In the genomic region with DNA sequence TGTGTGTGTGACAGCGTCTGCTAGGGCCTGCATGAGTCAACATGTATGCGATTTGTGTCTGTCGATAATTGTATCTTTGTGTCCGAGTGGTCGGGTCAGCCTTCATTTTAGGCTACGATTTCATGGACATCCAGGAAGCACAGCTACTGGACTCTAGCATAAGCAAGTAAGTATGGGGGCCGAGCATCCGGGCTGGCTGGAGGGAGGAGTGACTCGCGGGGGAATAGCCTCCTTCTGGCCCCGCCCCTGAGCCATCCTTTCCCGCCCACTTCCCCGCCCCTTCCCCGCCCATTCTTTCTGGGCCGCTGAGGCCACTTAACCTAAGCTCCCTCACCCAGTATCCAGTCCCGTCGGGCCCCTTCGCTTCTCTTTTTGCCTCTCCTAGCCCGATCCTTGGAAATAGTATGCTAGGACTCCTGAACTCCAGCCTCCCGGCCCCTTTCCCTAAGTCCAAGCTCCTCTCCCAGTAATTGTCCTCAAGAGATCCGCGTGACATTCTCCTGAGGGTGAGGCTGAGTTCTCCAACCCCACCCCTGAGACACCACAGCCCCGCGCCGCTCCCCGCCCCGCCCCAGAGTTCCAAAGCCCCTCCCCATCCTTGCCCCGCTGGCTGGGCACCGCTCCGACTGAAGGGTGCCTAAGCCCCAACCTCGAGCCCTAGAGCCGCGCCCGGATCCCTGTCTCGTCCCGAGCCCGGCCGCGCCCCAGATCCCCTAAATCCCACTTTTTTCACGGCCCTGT, we compare ENCODE assay signal across 8 cellular contexts. TPM values are rescaled to one million over a fixed set of nuclear protein-coding genes. Genes with fewer than 3 reads are reported as not detected.
DNase-seq lines count a peak whose midpoint lies in the region; ATAC-seq and TF ChIP-seq lines count a peak whose summit lies in the region.

No MANE protein-coding gene starts in this region.

- no peaks in the 10 kb centered on the region for H4K20me1 ChIP-seq in osteoblast (ENCODE audit: insufficient read depth, low read length)

- H3K4me1 Mint-ChIP-seq in activated naive CD8-positive, alpha-beta T cell (ENCODE audit: low read depth): peaks cover 28% of the 10 kb centered on the region

- H3K79me2 ChIP-seq in osteoblast (ENCODE audit: insufficient read depth, low read length): peaks cover 12% of the 10 kb centered on the region

- intact Hi-C loops in head of caudate nucleus (cut with DNase I): no loop called here

- peak; percentile 97 for DNase-seq in AG20443 (ENCODE audit: low spot score)
- DNase-seq in MV-4-11 (lab: John Stamatoyannopoulos, UW): peak; percentile 67
- DNase-seq in head of caudate nucleus: peak; percentile 68 to 92 (median 81)
- peak; percentile 100 for DNase-seq in osteoblast (ENCODE audit: insufficient read length, low spot score, missing footprints)

- H3K36me3 Mint-ChIP-seq in activated naive CD8-positive, alpha-beta T cell: no peaks in the 10 kb centered on the region

- H3K4me3 Mint-ChIP-seq in activated naive CD8-positive, alpha-beta T cell: peak overlapping the region; percentile 87

- H3K4me2 ChIP-seq in osteoblast (ENCODE audit: insufficient read depth, low read length): peak overlapping the region; percentile 99

- no peak for TF ChIP-seq CTCF in osteoblast (IDR thresholded peaks at IDR 0.05; ENCODE audit: extremely low read depth, low read depth, low read length)

- no peak overlapping the region for H3K27ac Mint-ChIP-seq in activated naive CD8-positive, alpha-beta T cell

- H2AFZ ChIP-seq in osteoblast (ENCODE audit: low read length): peak overlapping the region; percentile 94

- no peaks in the 10 kb centered on the region for H3K27me3 Mint-ChIP-seq in activated naive CD8-positive, alpha-beta T cell

- no peaks in the 10 kb centered on the region for H3K9me3 Mint-ChIP-seq in activated naive CD8-positive, alpha-beta T cell (ENCODE audit: low read depth)

- H3K4me3 ChIP-seq in osteoblast (ENCODE audit: insufficient read depth, low read length) (peak overlapping the region; percentile 85), thymus (ENCODE audit: low read length) (peak overlapping the region; percentile 57)

- no peaks in the 10 kb centered on the region for H3K9me3 ChIP-seq in osteoblast (ENCODE audit: low read depth, low read length)
- no peaks in the 10 kb centered on the region for H3K9me3 ChIP-seq in thymus (ENCODE audit: control insufficient read depth)

- H3K27ac ChIP-seq in osteoblast (ENCODE audit: low read depth, low read length) (peak overlapping the region; percentile 76), thymus (ENCODE audit: low read depth) (peak overlapping the region; percentile 82)

- WGBS in thymus: 7% methylated on average over 40 of the region's 40 CpGs

- H3K4me1 ChIP-seq in osteoblast (ENCODE audit: insufficient read depth, low read length) (peaks cover 11% of the 10 kb centered on the region), thymus (ENCODE audit: control insufficient read depth, insufficient read depth, low read length) (peaks cover 10% of the 10 kb centered on the region)

- peak; percentile 35 for ATAC-seq in GM19438 (IDR thresholded peaks at IDR 0.05; ENCODE audit: low read depth, unreplicated experiment)
- peak; percentile 79 for ATAC-seq in SK-N-SH treated with all-trans-retinoic acid at 6 μM for 48 hours

- H3K36me3 ChIP-seq in osteoblast (ENCODE audit: insufficient read depth, low read length): peaks cover 31% of the 10 kb centered on the region
- H3K36me3 ChIP-seq in thymus (ENCODE audit: control insufficient read depth, insufficient read depth): no peaks in the 10 kb centered on the region

- H3K27me3 ChIP-seq in osteoblast (ENCODE audit: insufficient read depth, low read length) (no peaks in the 10 kb centered on the region), thymus (ENCODE audit: control insufficient read depth, insufficient read depth) (no peaks in the 10 kb centered on the region)

TF ChIP-seq in SK-N-SH treated with all-trans-retinoic acid at 6 μM for 48 hours, 23 proteins besides CTCF, POLR2A, EP300 and RAD21:
- TF ChIP-seq, protein P1, sequence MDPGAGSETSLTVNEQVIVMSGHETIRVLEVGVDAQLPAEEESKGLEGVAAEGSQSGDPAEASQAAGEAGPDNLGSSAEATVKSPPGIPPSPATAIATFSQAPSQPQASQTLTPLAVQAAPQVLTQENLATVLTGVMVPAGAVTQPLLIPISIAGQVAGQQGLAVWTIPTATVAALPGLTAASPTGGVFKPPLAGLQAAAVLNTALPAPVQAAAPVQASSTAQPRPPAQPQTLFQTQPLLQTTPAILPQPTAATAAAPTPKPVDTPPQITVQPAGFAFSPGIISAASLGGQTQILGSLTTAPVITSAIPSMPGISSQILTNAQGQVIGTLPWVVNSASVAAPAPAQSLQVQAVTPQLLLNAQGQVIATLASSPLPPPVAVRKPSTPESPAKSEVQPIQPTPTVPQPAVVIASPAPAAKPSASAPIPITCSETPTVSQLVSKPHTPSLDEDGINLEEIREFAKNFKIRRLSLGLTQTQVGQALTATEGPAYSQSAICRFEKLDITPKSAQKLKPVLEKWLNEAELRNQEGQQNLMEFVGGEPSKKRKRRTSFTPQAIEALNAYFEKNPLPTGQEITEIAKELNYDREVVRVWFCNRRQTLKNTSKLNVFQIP (CRISPR knock-in tag; IDR thresholded peaks at IDR 0.05; ENCODE audit: borderline replicate concordance, low read depth): no peak
- no peak for TF ChIP-seq OSR1 (CRISPR knock-in tag; IDR thresholded peaks at IDR 0.05)
- no peak for TF ChIP-seq ZFP30 (CRISPR knock-in tag; IDR thresholded peaks at IDR 0.05)
- TF ChIP-seq, protein P2, sequence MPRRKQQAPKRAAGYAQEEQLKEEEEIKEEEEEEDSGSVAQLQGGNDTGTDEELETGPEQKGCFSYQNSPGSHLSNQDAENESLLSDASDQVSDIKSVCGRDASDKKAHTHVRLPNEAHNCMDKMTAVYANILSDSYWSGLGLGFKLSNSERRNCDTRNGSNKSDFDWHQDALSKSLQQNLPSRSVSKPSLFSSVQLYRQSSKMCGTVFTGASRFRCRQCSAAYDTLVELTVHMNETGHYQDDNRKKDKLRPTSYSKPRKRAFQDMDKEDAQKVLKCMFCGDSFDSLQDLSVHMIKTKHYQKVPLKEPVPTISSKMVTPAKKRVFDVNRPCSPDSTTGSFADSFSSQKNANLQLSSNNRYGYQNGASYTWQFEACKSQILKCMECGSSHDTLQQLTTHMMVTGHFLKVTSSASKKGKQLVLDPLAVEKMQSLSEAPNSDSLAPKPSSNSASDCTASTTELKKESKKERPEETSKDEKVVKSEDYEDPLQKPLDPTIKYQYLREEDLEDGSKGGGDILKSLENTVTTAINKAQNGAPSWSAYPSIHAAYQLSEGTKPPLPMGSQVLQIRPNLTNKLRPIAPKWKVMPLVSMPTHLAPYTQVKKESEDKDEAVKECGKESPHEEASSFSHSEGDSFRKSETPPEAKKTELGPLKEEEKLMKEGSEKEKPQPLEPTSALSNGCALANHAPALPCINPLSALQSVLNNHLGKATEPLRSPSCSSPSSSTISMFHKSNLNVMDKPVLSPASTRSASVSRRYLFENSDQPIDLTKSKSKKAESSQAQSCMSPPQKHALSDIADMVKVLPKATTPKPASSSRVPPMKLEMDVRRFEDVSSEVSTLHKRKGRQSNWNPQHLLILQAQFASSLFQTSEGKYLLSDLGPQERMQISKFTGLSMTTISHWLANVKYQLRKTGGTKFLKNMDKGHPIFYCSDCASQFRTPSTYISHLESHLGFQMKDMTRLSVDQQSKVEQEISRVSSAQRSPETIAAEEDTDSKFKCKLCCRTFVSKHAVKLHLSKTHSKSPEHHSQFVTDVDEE (CRISPR knock-in tag; IDR thresholded peaks at IDR 0.05): no peak
- TF ChIP-seq ISL1 (CRISPR knock-in tag; IDR thresholded peaks at IDR 0.05): no peak
- TF ChIP-seq CSRNP3 (CRISPR knock-in tag; IDR thresholded peaks at IDR 0.05): no peak
- TF ChIP-seq CSDC2 (CRISPR knock-in tag; IDR thresholded peaks at IDR 0.05): no peak
- no peak for TF ChIP-seq SNAI2 (CRISPR knock-in tag; IDR thresholded peaks at IDR 0.05)
- no peak for TF ChIP-seq CREB5 (CRISPR knock-in tag; IDR thresholded peaks at IDR 0.05; ENCODE audit: low read depth)
- no peak for TF ChIP-seq TOX (CRISPR knock-in tag; IDR thresholded peaks at IDR 0.05; ENCODE audit: borderline replicate concordance)
- no peak for TF ChIP-seq RARB (CRISPR knock-in tag; IDR thresholded peaks at IDR 0.05)
- no peak for TF ChIP-seq BACH2 (CRISPR knock-in tag; IDR thresholded peaks at IDR 0.05; ENCODE audit: borderline replicate concordance)
- no peak for TF ChIP-seq ZFP3 (CRISPR knock-in tag; IDR thresholded peaks at IDR 0.05)
- no peak for TF ChIP-seq ESRRG (CRISPR knock-in tag; IDR thresholded peaks at IDR 0.05)
- no peak for TF ChIP-seq ZC3H10 (CRISPR knock-in tag; IDR thresholded peaks at IDR 0.05)
- no peak for TF ChIP-seq ZNF70 (CRISPR knock-in tag; IDR thresholded peaks at IDR 0.05)
- TF ChIP-seq ZNF565 (CRISPR knock-in tag; conservative IDR thresholded peaks at IDR 0.05; ENCODE audit: low read depth): no peak

RNA-seq across cellular contexts. Expression of gene MAP3K6, which starts 1.2 kb away (rescaled TPM):
- total RNA-seq in osteoblast: 25.7 and 29.8 TPM in 2 replicates
- 45.0 TPM for polyA plus RNA-seq in thymus

RNA-seq across cellular contexts. Expression of gene FCN3, which starts 9.1 kb away (rescaled TPM):
- not detected in 2 replicates for total RNA-seq in osteoblast
- polyA plus RNA-seq in thymus: 10.7 TPM

RNA-seq across cellular contexts. Expression of gene CD164L2, which starts 17.6 kb away (rescaled TPM):
- not detected in 2 replicates for total RNA-seq in osteoblast
- 2.4 TPM for polyA plus RNA-seq in thymus

RNA-seq across cellular contexts. Expression of gene SYTL1, which starts 23.7 kb away (rescaled TPM):
- under 0.01 TPM in 1 of 2 replicates, not detected in the other for total RNA-seq in osteoblast
- polyA plus RNA-seq in thymus: 167 TPM

RNA-seq across cellular contexts. Expression of gene GPR3, which starts 26.9 kb away (rescaled TPM):
- total RNA-seq in osteoblast: under 0.01 and 0.36 TPM in 2 replicates
- 0.37 TPM for polyA plus RNA-seq in thymus

Comparison
In these comparisons a context has a peak if more than half of its experiments do, and no peak if none do; other contexts are left out.
1. Peak in every context shown above with its lines: DNase-seq, ATAC-seq, H3K4me3 ChIP-seq and H3K27ac ChIP-seq.